In the genomic region with DNA sequence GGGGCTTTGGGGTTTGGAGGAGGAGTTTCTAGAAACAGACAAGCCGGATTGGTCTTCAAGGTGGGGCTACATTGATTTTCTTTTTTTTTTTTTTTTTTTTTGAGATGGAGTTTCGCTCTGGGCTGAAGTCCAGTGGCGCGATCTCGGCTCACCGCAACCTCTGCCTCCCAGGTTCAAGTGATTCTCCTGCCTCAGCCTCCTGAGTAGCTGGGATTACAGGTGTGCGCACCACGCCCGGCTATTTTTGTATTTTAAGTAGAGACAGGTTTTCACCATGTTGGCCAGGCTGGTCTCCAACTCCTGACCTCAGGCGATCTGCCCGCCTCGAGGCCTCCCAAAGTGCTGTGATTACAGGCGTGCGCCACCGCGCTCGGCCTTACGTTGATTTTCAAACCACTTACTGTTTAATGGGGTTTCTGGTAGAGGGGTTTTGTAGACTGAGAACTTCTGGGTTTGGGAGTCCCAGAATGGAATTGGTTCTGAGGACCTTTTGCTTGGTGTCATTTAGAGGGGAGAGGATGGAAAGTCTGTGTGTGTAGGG, we compare ENCODE assay signal across 11 cellular contexts. TPM values are rescaled to one million over a fixed set of nuclear protein-coding genes. Genes with fewer than 3 reads are reported as not detected.
DNase-seq lines count a peak whose midpoint lies in the region; ATAC-seq, FAIRE-seq and TF ChIP-seq lines count a peak whose summit lies in the region.
"Not testable (repeated sequence)": the region's sequence is repeated elsewhere in the genome, so short reads cannot be mapped to it uniquely, and the experiment has no call there.
"Had no signal": no experiment of that assay in that cellular context is flagged by ENCODE, and none has a peak within 500 bp of the region (broad histone marks: within the 10 kb centered on the region; RNA-seq: fewer than 3 reads in every experiment).

No MANE protein-coding gene starts in this region.

- peak overlapping the region; percentile 72 for H3K9ac ChIP-seq in astrocyte (ENCODE audit: low read length)

- not testable (repeated sequence) for H3K9me3 ChIP-seq in A549; astrocyte (ENCODE audit: insufficient read depth, low read depth, low read length)

- DNase-seq in A549 (ENCODE audit: low read depth in 1 of 2, low spot score in 1 of 2); HFF-Myc (ENCODE audit: extremely low read depth, low read depth); activated CD4-positive, alpha-beta T cell treated with anti-CD3 and anti-CD28 coated beads, Interleukin-2, amount 10 ng/mL, durations not matched to agents 7 days and 5 days; astrocyte (ENCODE audit: low read depth); osteocyte (ENCODE audit: extremely low spot score, unreplicated experiment): not testable (repeated sequence)
- peak; percentile 14 for DNase-seq in iris pigment epithelial cell (ENCODE audit: low read depth)

- not testable (repeated sequence) for H3K27me3 ChIP-seq in astrocyte (ENCODE audit: insufficient read depth, low read length)

- H3K36me3 ChIP-seq in astrocyte (ENCODE audit: insufficient read depth, low read length) = not testable (repeated sequence)

- peak overlapping the region; percentile 79 for H3K4me3 Mint-ChIP-seq in activated CD4-positive, alpha-beta T cell treated with anti-CD3 and anti-CD28 coated beads, Interleukin-2, amount 10 ng/mL, durations not matched to agents 7 days and 5 days
- H3K4me3 Mint-ChIP-seq in astrocyte (ENCODE audit: unreplicated experiment) (peak overlapping the region; percentile 94), osteocyte (ENCODE audit: unreplicated experiment) (peak overlapping the region; percentile 91)

- H3K9me3 Mint-ChIP-seq in activated CD4-positive, alpha-beta T cell treated with anti-CD3 and anti-CD28 coated beads, Interleukin-2, amount 10 ng/mL, durations not matched to agents 7 days and 5 days; astrocyte (ENCODE audit: unreplicated experiment); osteocyte (ENCODE audit: unreplicated experiment): not testable (repeated sequence)

- FAIRE-seq in A549 (lab: Jason Lieb, UNC); astrocyte (lab: Jason Lieb, UNC): not testable (repeated sequence)

- peak overlapping the region; percentile 50 for H3K27ac Mint-ChIP-seq in activated CD4-positive, alpha-beta T cell treated with anti-CD3 and anti-CD28 coated beads, Interleukin-2, amount 10 ng/mL, durations not matched to agents 7 days and 5 days
- peak overlapping the region; percentile 84 for H3K27ac Mint-ChIP-seq in astrocyte (ENCODE audit: unreplicated experiment)
- H3K27ac Mint-ChIP-seq in osteocyte (ENCODE audit: unreplicated experiment) = peak overlapping the region; percentile 27

- 95% methylated on average over 18 of the region's 18 CpGs for WGBS in A549 (ENCODE audit: missing lambda C conversion rate)

- not testable (repeated sequence) for TF ChIP-seq POLR2A in A549 (IDR thresholded peaks at IDR 0.05; ENCODE audit: low read length)

- peaks cover 70% of the 10 kb centered on the region for H3K79me2 ChIP-seq in astrocyte (ENCODE audit: insufficient read depth, low read length)

- not testable (repeated sequence) for TF ChIP-seq CTCF in A549 (IDR thresholded peaks at IDR 0.05); HFF-Myc (IDR thresholded peaks at IDR 0.05; ENCODE audit: low read depth, low read length, missing control alignments); astrocyte (IDR thresholded peaks at IDR 0.05; ENCODE audit: insufficient read depth, low read depth, low read length); osteocyte (IDR thresholded peaks at IDR 0.05)

- not testable (repeated sequence) for H2AFZ ChIP-seq in astrocyte (ENCODE audit: low read depth, low read length)

- H3K4me1 ChIP-seq in A549 (peaks cover 28% of the 10 kb centered on the region), astrocyte (ENCODE audit: insufficient read depth, low read length) (peaks cover 36% of the 10 kb centered on the region)

- TF ChIP-seq EP300 in A549 (IDR thresholded peaks at IDR 0.05) = not testable (repeated sequence)

- H3K36me3 Mint-ChIP-seq in activated CD4-positive, alpha-beta T cell treated with anti-CD3 and anti-CD28 coated beads, Interleukin-2, amount 10 ng/mL, durations not matched to agents 7 days and 5 days (ENCODE audit: low read depth) = peaks cover 27% of the 10 kb centered on the region
- H3K36me3 Mint-ChIP-seq in astrocyte (ENCODE audit: low read depth, unreplicated experiment); osteocyte (ENCODE audit: unreplicated experiment): not testable (repeated sequence)

- not testable (repeated sequence) for H3K27ac ChIP-seq in A549
- H3K27ac ChIP-seq in astrocyte (ENCODE audit: low read depth, low read length) = peak overlapping the region; percentile 88

- H3K4me2 ChIP-seq in A549 = peak overlapping the region; percentile 96; the same call in 2 of the 3 replicates
- H3K4me2 ChIP-seq in astrocyte (ENCODE audit: low read length) = peak overlapping the region; percentile 100

- peaks cover 59% of the 10 kb centered on the region for H4K20me1 ChIP-seq in astrocyte (ENCODE audit: insufficient read depth, low read length)

- ATAC-seq in A549 = not testable (repeated sequence)

- H3K4me1 Mint-ChIP-seq in activated CD4-positive, alpha-beta T cell treated with anti-CD3 and anti-CD28 coated beads, Interleukin-2, amount 10 ng/mL, durations not matched to agents 7 days and 5 days = peaks cover 43% of the 10 kb centered on the region
- peaks cover 24% of the 10 kb centered on the region for H3K4me1 Mint-ChIP-seq in astrocyte (ENCODE audit: low read depth, unreplicated experiment)
- peaks cover 37% of the 10 kb centered on the region for H3K4me1 Mint-ChIP-seq in osteocyte (ENCODE audit: unreplicated experiment)

- POLR2A ChIA-PET in A549 (lab: Yijun Ruan, JAX); activated CD4-positive, alpha-beta T cell treated with anti-CD3 and anti-CD28 coated beads, Interleukin-2, amount 10 ng/mL, durations not matched to agents 7 days and 5 days (lab: Charles Lee): not testable (repeated sequence)

- CTCF ChIA-PET in A549 (lab: Yijun Ruan, JAX); activated CD4-positive, alpha-beta T cell treated with anti-CD3 and anti-CD28 coated beads, Interleukin-2, amount 10 ng/mL, durations not matched to agents 7 days and 5 days (lab: Charles Lee): not testable (repeated sequence)

- TF ChIP-seq RAD21 in A549 (conservative IDR thresholded peaks at IDR 0.05 in 1 of 2, IDR thresholded peaks at IDR 0.05 in 1 of 2) = not testable (repeated sequence)

- not testable (repeated sequence) for H3K27me3 Mint-ChIP-seq in activated CD4-positive, alpha-beta T cell treated with anti-CD3 and anti-CD28 coated beads, Interleukin-2, amount 10 ng/mL, durations not matched to agents 7 days and 5 days; astrocyte (ENCODE audit: low read depth, unreplicated experiment); osteocyte (ENCODE audit: unreplicated experiment)

- H3K4me3 ChIP-seq in A549; astrocyte (ENCODE audit: insufficient read depth, low read depth, low read length): not testable (repeated sequence)
- H3K4me3 ChIP-seq in HFF-Myc (replicated peaks; ENCODE audit: low read depth, low read length) = peak overlapping the region; percentile 64

RNA-seq across cellular contexts. Expression of a gene that starts 2.1 kb away (rescaled TPM):
- polyA plus RNA-seq in A549 (2011; rRNA removed) (13.9 and 14.4 TPM in 2 replicates), A549 (2017; fragmentation: RNase III; extraction: RNeasy Plus Mini Kit Qiagen cat#74134 plus additional on column Dnase treatment) (15.5 to 19.1 TPM (median 18.1 TPM) in 3 replicates)
- polyA plus RNA-seq in A549 (2012; cell fraction: cytosol; rRNA removed) = 30.1 and 34.7 TPM in 2 replicates
- 67.4 and 92.3 TPM in 2 replicates for polyA plus RNA-seq in A549 (2012; cell fraction: nucleus; rRNA removed)
- 13.8 and 22.6 TPM in 2 replicates for polyA minus RNA-seq in A549 (2011; rRNA and poly(A)+ RNA removed)
- 10 to 100 TPM; 78.6 to 79.3 TPM for total RNA-seq in activated CD4-positive, alpha-beta T cell treated with anti-CD3 and anti-CD28 coated beads, Interleukin-2, amount 10 ng/mL, durations not matched to agents 7 days and 5 days
- total RNA-seq in astrocyte (47.0 and 51.8 TPM in 2 replicates), osteocyte (45.3 and 49.5 TPM in 2 replicates)

RNA-seq across cellular contexts. Expression of a gene that starts 7.7 kb away (rescaled TPM):
- polyA plus RNA-seq in A549 (2011; rRNA removed) = 3.3 and 4.6 TPM in 2 replicates
- polyA plus RNA-seq in A549 (2012; cell fraction: cytosol; rRNA removed) = 14.9 and 17.8 TPM in 2 replicates
- polyA plus RNA-seq in A549 (2012; cell fraction: nucleus; rRNA removed) = 19.2 and 29.3 TPM in 2 replicates
- polyA plus RNA-seq in A549 (2017; fragmentation: RNase III; extraction: RNeasy Plus Mini Kit Qiagen cat#74134 plus additional on column Dnase treatment) = 12.1 to 14.2 TPM (median 13.3 TPM) in 3 replicates
- 1.1 and 2.2 TPM in 2 replicates for polyA minus RNA-seq in A549 (2011; rRNA and poly(A)+ RNA removed)
- 10 to 100 TPM in 1 of 2 experiments, 1 to 10 TPM in 1; 9.2 to 12.6 TPM for total RNA-seq in activated CD4-positive, alpha-beta T cell treated with anti-CD3 and anti-CD28 coated beads, Interleukin-2, amount 10 ng/mL, durations not matched to agents 7 days and 5 days
- total RNA-seq in astrocyte = 14.5 and 16.2 TPM in 2 replicates
- 10.0 and 10.8 TPM in 2 replicates for total RNA-seq in osteocyte

RNA-seq across cellular contexts. Expression of a gene that starts 24.9 kb away (rescaled TPM):
- polyA plus RNA-seq in A549 (2011; rRNA removed) (not detected in 2 replicates), A549 (2017; fragmentation: RNase III; extraction: RNeasy Plus Mini Kit Qiagen cat#74134 plus additional on column Dnase treatment) (not detected in 3 replicates)
- not detected in 2 replicates for polyA plus RNA-seq in A549 (2012; cell fraction: cytosol; rRNA removed)
- not detected in 2 replicates for polyA plus RNA-seq in A549 (2012; cell fraction: nucleus; rRNA removed)
- not detected in 2 replicates for polyA minus RNA-seq in A549 (2011; rRNA and poly(A)+ RNA removed)
- total RNA-seq in activated CD4-positive, alpha-beta T cell treated with anti-CD3 and anti-CD28 coated beads, Interleukin-2, amount 10 ng/mL, durations not matched to agents 7 days and 5 days = not detected
- total RNA-seq in astrocyte (not detected in 2 replicates), osteocyte (not detected in 2 replicates)
- total RNA-seq: A172, heart left ventricle, left cardiac atrium, PC-9, upper lobe of left lung had no signal
- polyA plus RNA-seq: heart left ventricle had no signal

RNA-seq across cellular contexts. Expression of a gene that starts 27.9 kb away (rescaled TPM):
- polyA plus RNA-seq in A549 (2011; rRNA removed) (1.1 and 1.2 TPM in 2 replicates), A549 (2017; fragmentation: RNase III; extraction: RNeasy Plus Mini Kit Qiagen cat#74134 plus additional on column Dnase treatment) (0.62 to 1.0 TPM (median 0.67 TPM) in 3 replicates)
- polyA plus RNA-seq in A549 (2012; cell fraction: cytosol; rRNA removed) = 0.26 and 0.47 TPM in 2 replicates
- 0.14 TPM in 1 of 2 replicates, not detected in the other for polyA plus RNA-seq in A549 (2012; cell fraction: nucleus; rRNA removed)
- 0.44 and 1.4 TPM in 2 replicates for polyA minus RNA-seq in A549 (2011; rRNA and poly(A)+ RNA removed)
- total RNA-seq in activated CD4-positive, alpha-beta T cell treated with anti-CD3 and anti-CD28 coated beads, Interleukin-2, amount 10 ng/mL, durations not matched to agents 7 days and 5 days = under 1 TPM; 0.27 to 0.33 TPM
- total RNA-seq in astrocyte (not detected in 2 replicates), osteocyte (not detected in 2 replicates)
- total RNA-seq: A172, heart left ventricle, left cardiac atrium, PC-9 had no signal

RNA-seq across cellular contexts. Expression of a gene that starts 30.8 kb away (rescaled TPM):
- polyA plus RNA-seq in A549 (2011; rRNA removed) (not detected in 2 replicates), A549 (2017; fragmentation: RNase III; extraction: RNeasy Plus Mini Kit Qiagen cat#74134 plus additional on column Dnase treatment) (not detected in 3 replicates)
- not detected in 2 replicates for polyA plus RNA-seq in A549 (2012; cell fraction: cytosol; rRNA removed)
- 0.17 and 0.24 TPM in 2 replicates for polyA plus RNA-seq in A549 (2012; cell fraction: nucleus; rRNA removed)
- not detected in 2 replicates for polyA minus RNA-seq in A549 (2011; rRNA and poly(A)+ RNA removed)
- total RNA-seq in activated CD4-positive, alpha-beta T cell treated with anti-CD3 and anti-CD28 coated beads, Interleukin-2, amount 10 ng/mL, durations not matched to agents 7 days and 5 days = 1 to 10 TPM; 6.5 to 8.7 TPM
- total RNA-seq in astrocyte (0.68 TPM in 1 of 2 replicates, not detected in the other), osteocyte (0.73 and 0.97 TPM in 2 replicates)
- total RNA-seq: A172 had no signal
- polyA plus RNA-seq: heart left ventricle had no signal

Comparison
In these comparisons a context has a peak if more than half of its experiments do, and no peak if none do; other contexts are left out.
1. H3K27ac Mint-ChIP-seq: peak in every context shown above with its lines; median percentile 84 in astrocyte; 50 in activated CD4-positive, alpha-beta T cell treated with anti-CD3 and anti-CD28 coated beads, Interleukin-2, amount 10 ng/mL, durations not matched to agents 7 days and 5 days; 27 in osteocyte.